Comparison of ENCODE assay signal across 1 cellular context in the genomic region with DNA sequence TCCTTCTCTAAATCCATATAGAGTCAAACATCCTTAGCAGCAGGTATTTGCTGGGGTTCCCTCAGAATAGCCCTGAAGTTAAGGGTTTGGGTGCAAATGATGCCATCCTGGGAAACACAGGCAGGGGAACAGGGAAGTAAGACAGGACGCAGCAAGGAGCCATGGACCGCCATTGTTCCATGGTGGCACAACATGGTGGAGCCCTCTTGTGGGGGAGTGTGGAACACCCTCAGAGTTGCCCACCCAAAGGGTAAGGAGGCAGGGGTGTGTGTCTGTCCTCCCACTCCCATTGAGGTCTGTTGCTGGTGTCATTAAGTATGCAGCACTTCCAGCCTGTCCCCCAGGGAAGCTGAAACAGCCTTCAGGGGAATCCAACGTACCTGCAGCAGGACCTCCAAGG.
TF ChIP-seq lines count a peak whose summit lies in the region.

No MANE protein-coding gene starts in this region.

TF ChIP-seq in WTC11, 78 proteins besides CTCF, POLR2A, EP300 and RAD21 (continued from another document):
- TF ChIP-seq, protein P1, sequence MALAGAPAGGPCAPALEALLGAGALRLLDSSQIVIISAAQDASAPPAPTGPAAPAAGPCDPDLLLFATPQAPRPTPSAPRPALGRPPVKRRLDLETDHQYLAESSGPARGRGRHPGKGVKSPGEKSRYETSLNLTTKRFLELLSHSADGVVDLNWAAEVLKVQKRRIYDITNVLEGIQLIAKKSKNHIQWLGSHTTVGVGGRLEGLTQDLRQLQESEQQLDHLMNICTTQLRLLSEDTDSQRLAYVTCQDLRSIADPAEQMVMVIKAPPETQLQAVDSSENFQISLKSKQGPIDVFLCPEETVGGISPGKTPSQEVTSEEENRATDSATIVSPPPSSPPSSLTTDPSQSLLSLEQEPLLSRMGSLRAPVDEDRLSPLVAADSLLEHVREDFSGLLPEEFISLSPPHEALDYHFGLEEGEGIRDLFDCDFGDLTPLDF (CRISPR knock-in tag; IDR thresholded peaks at IDR 0.05), result no peak
- TF ChIP-seq ELF4 (CRISPR knock-in tag; IDR thresholded peaks at IDR 0.05; ENCODE audit: low read depth) (no peak), SMAD3 (CRISPR knock-in tag; IDR thresholded peaks at IDR 0.05; ENCODE audit: borderline replicate concordance) (no peak), SOX15 (CRISPR knock-in tag; IDR thresholded peaks at IDR 0.05) (no peak), RELA (CRISPR knock-in tag; IDR thresholded peaks at IDR 0.05; ENCODE audit: borderline replicate concordance) (no peak), ZNF671 (CRISPR knock-in tag; IDR thresholded peaks at IDR 0.05) (no peak)
- TF ChIP-seq, protein P2, sequence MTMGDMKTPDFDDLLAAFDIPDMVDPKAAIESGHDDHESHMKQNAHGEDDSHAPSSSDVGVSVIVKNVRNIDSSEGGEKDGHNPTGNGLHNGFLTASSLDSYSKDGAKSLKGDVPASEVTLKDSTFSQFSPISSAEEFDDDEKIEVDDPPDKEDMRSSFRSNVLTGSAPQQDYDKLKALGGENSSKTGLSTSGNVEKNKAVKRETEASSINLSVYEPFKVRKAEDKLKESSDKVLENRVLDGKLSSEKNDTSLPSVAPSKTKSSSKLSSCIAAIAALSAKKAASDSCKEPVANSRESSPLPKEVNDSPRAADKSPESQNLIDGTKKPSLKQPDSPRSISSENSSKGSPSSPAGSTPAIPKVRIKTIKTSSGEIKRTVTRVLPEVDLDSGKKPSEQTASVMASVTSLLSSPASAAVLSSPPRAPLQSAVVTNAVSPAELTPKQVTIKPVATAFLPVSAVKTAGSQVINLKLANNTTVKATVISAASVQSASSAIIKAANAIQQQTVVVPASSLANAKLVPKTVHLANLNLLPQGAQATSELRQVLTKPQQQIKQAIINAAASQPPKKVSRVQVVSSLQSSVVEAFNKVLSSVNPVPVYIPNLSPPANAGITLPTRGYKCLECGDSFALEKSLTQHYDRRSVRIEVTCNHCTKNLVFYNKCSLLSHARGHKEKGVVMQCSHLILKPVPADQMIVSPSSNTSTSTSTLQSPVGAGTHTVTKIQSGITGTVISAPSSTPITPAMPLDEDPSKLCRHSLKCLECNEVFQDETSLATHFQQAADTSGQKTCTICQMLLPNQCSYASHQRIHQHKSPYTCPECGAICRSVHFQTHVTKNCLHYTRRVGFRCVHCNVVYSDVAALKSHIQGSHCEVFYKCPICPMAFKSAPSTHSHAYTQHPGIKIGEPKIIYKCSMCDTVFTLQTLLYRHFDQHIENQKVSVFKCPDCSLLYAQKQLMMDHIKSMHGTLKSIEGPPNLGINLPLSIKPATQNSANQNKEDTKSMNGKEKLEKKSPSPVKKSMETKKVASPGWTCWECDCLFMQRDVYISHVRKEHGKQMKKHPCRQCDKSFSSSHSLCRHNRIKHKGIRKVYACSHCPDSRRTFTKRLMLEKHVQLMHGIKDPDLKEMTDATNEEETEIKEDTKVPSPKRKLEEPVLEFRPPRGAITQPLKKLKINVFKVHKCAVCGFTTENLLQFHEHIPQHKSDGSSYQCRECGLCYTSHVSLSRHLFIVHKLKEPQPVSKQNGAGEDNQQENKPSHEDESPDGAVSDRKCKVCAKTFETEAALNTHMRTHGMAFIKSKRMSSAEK (CRISPR knock-in tag; IDR thresholded peaks at IDR 0.05; ENCODE audit: borderline replicate concordance), result no peak
